ENCODE assay signal across 23 cellular contexts in the genomic region with DNA sequence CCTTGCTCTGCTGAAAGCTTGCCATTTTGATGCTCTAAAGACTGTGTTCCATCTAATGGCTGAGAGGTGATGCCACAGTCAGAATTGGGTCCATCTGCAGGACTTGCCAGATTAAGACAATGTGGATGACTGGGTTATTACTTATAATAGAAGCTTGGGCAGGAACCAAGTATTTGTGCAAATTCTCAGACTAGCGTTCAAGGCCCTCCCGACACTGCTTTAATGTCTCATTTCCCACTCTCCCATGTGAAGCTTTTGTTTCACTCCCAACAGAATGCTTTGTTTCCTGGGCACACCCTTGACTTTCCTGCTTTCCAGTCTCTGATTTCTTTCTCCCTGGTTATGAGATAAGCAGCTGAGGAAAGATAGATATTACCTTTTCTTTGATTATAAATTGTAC.
"Had no signal": no experiment of that assay in that cellular context is flagged by ENCODE, and none has a peak within 500 bp of the region (broad histone marks: within the 10 kb centered on the region; RNA-seq: fewer than 3 reads in every experiment).

No MANE protein-coding gene starts in this region.

- H3K4me3 ChIP-seq: left lung, lower lobe of right lung, ovary, right atrium auricular region, right lobe of liver, smooth muscle cell, suprapubic skin, thoracic aorta, tibial artery, upper lobe of right lung had no signal

- H3K9me3 ChIP-seq: left lung, lower lobe of right lung, ovary, right atrium auricular region, right lobe of liver, suprapubic skin, thoracic aorta, tibial artery, upper lobe of right lung had no signal

- H3K27ac ChIP-seq: lower lobe of right lung, ovary, right lobe of liver, suprapubic skin, thoracic aorta, tibial artery, upper lobe of right lung had no signal

- DNase-seq: hypothalamus; immature natural killer cell; kidney; left colon; left lung; lower lobe of right lung; mammary epithelial cell; mesenchymal stem cell; naive B cell; natural killer cell; ovary; right lobe of liver; stimulated activated CD4-positive, alpha-beta T cell treated with anti-CD3 and anti-CD28 coated beads, Interleukin-2, amount 100 ng/mL, for 24 hours; stimulated activated CD4-positive, alpha-beta T cell treated with anti-CD3 and anti-CD28 coated beads, Interleukin-4, amount 100 ng/mL, for 1 hour; stimulated activated naive B cell treated with anti-CD40 and anti-IgM and Interleukin-4, amounts not matched to agents 10 μg/mL and 1 μg/mL and 100 μg/mL, for 72 hours; stimulated activated naive CD8-positive, alpha-beta T cell treated with anti-CD3 and anti-CD28 coated beads, Interleukin-15, Interleukin-2, amounts not matched to agents 100 U/mL and 50 U/mL, for 24 hours; tibial artery; trophoblast cell; upper lobe of right lung had no signal

- H3K27me3 ChIP-seq: left lung, ovary, right atrium auricular region, right lobe of liver, suprapubic skin, tibial artery, upper lobe of right lung had no signal

- ATAC-seq: left colon; left lung; lower lobe of right lung; natural killer cell; right lobe of liver; stimulated activated naive B cell treated with anti-CD40 and anti-IgM and Interleukin-4, amounts not matched to agents 10 μg/mL and 1 μg/mL and 100 μg/mL, for 72 hours; stimulated activated naive CD8-positive, alpha-beta T cell treated with anti-CD3 and anti-CD28 coated beads, Interleukin-15, Interleukin-2, amounts not matched to agents 100 U/mL and 50 U/mL, for 24 hours; upper lobe of right lung had no signal

- H3K4me1 ChIP-seq: left lung, lower lobe of right lung, right atrium auricular region, right lobe of liver, suprapubic skin, upper lobe of right lung had no signal

- H3K36me3 ChIP-seq: left lung, lower lobe of right lung, ovary, right atrium auricular region, right lobe of liver, suprapubic skin, thoracic aorta, tibial artery, upper lobe of right lung had no signal

- H3K4me2 ChIP-seq: smooth muscle cell had no signal
